In the genomic region with DNA sequence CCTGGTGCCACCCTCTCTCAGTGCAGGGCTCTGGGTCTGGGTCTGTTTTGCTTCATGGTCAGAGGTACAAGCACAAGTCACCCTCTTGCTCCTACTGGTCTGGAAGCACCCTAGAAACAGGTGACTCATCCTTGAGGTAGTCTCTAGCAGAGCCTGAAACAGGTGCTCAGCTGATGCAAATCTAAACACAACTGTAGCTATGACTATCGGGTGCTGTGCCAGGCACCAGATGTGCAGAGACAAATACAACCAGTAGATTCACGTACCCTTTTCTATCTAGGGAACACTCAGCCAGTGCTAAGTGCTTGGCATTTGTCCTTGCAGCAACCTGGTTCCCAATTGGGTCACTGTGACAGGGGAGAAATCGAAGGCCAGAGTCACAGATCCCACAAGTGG, we compare ENCODE assay signal across 10 cellular contexts.
DNase-seq lines count a peak whose midpoint lies in the region; ATAC-seq and TF ChIP-seq lines count a peak whose summit lies in the region.
"Had no signal": no experiment of that assay in that cellular context is flagged by ENCODE, and none has a peak within 500 bp of the region (broad histone marks: within the 10 kb centered on the region; RNA-seq: fewer than 3 reads in every experiment).

No MANE protein-coding gene starts in this region.

- no peaks in the 10 kb centered on the region for H3K36me3 Mint-ChIP-seq in activated naive CD8-positive, alpha-beta T cell treated with anti-CD3 and anti-CD28 coated beads, Interleukin-2, amount 50 U/mL, for 24 hours (ENCODE audit: low read depth)
- no peaks in the 10 kb centered on the region for H3K36me3 Mint-ChIP-seq in activated naive CD8-positive, alpha-beta T cell treated with anti-CD3 and anti-CD28 coated beads for 36 hours
- H3K36me3 Mint-ChIP-seq in stimulated activated effector memory CD8-positive, alpha-beta T cell treated with anti-CD3 and anti-CD28 coated beads, Interleukin-12 subunit alpha, Interleukin-12 subunit beta, amount 100 ng/mL, for 72 hours = no peaks in the 10 kb centered on the region

- no peaks in the 10 kb centered on the region for H3K9me3 Mint-ChIP-seq in activated naive CD8-positive, alpha-beta T cell treated with anti-CD3 and anti-CD28 coated beads, Interleukin-2, amount 50 U/mL, for 24 hours
- no peaks in the 10 kb centered on the region for H3K9me3 Mint-ChIP-seq in activated naive CD8-positive, alpha-beta T cell treated with anti-CD3 and anti-CD28 coated beads for 36 hours
- no peaks in the 10 kb centered on the region for H3K9me3 Mint-ChIP-seq in stimulated activated effector memory CD8-positive, alpha-beta T cell treated with anti-CD3 and anti-CD28 coated beads, Interleukin-12 subunit alpha, Interleukin-12 subunit beta, amount 100 ng/mL, for 72 hours
- H3K9me3 Mint-ChIP-seq: activated T-cell treated with anti-CD3 and anti-CD28 coated beads, Interleukin-2, amount 50 U/mL, for 24 hours had no signal

- H3K9me3 ChIP-seq in thyroid gland (no peaks in the 10 kb centered on the region), ascending aorta (no peaks in the 10 kb centered on the region)

- H3K27ac ChIP-seq in thyroid gland (no peak overlapping the region), ascending aorta (no peak overlapping the region)

- no peak overlapping the region for H3K4me3 Mint-ChIP-seq in activated naive CD8-positive, alpha-beta T cell treated with anti-CD3 and anti-CD28 coated beads, Interleukin-2, amount 50 U/mL, for 24 hours
- H3K4me3 Mint-ChIP-seq in activated naive CD8-positive, alpha-beta T cell treated with anti-CD3 and anti-CD28 coated beads for 36 hours = no peak overlapping the region
- no peak overlapping the region for H3K4me3 Mint-ChIP-seq in stimulated activated effector memory CD8-positive, alpha-beta T cell treated with anti-CD3 and anti-CD28 coated beads, Interleukin-12 subunit alpha, Interleukin-12 subunit beta, amount 100 ng/mL, for 72 hours
- H3K4me3 Mint-ChIP-seq: activated T-cell treated with anti-CD3 and anti-CD28 coated beads, Interleukin-2, amount 50 U/mL, for 24 hours had no signal

- TF ChIP-seq POLR2A in thyroid gland (IDR thresholded peaks at IDR 0.05) = no peak

- H3K27me3 ChIP-seq in thyroid gland = no peaks in the 10 kb centered on the region
- no peaks in the 10 kb centered on the region for H3K27me3 ChIP-seq in ascending aorta

- intact Hi-C loops in thyroid gland (cut with DNase I) (no loop called here), ascending aorta (cut with DNase I) (no loop called here)

- no peak overlapping the region for H3K27ac Mint-ChIP-seq in activated naive CD8-positive, alpha-beta T cell treated with anti-CD3 and anti-CD28 coated beads, Interleukin-2, amount 50 U/mL, for 24 hours
- no peak overlapping the region for H3K27ac Mint-ChIP-seq in activated naive CD8-positive, alpha-beta T cell treated with anti-CD3 and anti-CD28 coated beads for 36 hours
- no peak overlapping the region for H3K27ac Mint-ChIP-seq in stimulated activated effector memory CD8-positive, alpha-beta T cell treated with anti-CD3 and anti-CD28 coated beads, Interleukin-12 subunit alpha, Interleukin-12 subunit beta, amount 100 ng/mL, for 72 hours
- H3K27ac Mint-ChIP-seq: activated T-cell treated with anti-CD3 and anti-CD28 coated beads, Interleukin-2, amount 50 U/mL, for 24 hours had no signal

- H3K36me3 ChIP-seq in thyroid gland (no peaks in the 10 kb centered on the region), ascending aorta (no peaks in the 10 kb centered on the region)

- H3K4me3 ChIP-seq in thyroid gland (replicated peaks in 1 of 3) (no peak overlapping the region), ascending aorta (no peak overlapping the region)

- in situ Hi-C loops in T47D (cut with HindIII; ENCODE audit: low pct_unique_long_range_greater_than_20kb, low sequenced_read_pairs) = no loop called here

- no peak for TF ChIP-seq CTCF in thyroid gland (IDR thresholded peaks at IDR 0.05)
- TF ChIP-seq CTCF in ascending aorta (IDR thresholded peaks at IDR 0.05) = no peak

- H3K4me1 Mint-ChIP-seq in activated naive CD8-positive, alpha-beta T cell treated with anti-CD3 and anti-CD28 coated beads, Interleukin-2, amount 50 U/mL, for 24 hours = no peaks in the 10 kb centered on the region
- H3K4me1 Mint-ChIP-seq in activated naive CD8-positive, alpha-beta T cell treated with anti-CD3 and anti-CD28 coated beads for 36 hours = no peaks in the 10 kb centered on the region
- no peaks in the 10 kb centered on the region for H3K4me1 Mint-ChIP-seq in stimulated activated effector memory CD8-positive, alpha-beta T cell treated with anti-CD3 and anti-CD28 coated beads, Interleukin-12 subunit alpha, Interleukin-12 subunit beta, amount 100 ng/mL, for 72 hours

- H3K4me1 ChIP-seq in thyroid gland (peaks cover 0 to 16% of the 10 kb centered on the region in 2 donors), ascending aorta (no peaks in the 10 kb centered on the region)

- peaks cover 2% of the 10 kb centered on the region for H3K27me3 Mint-ChIP-seq in activated naive CD8-positive, alpha-beta T cell treated with anti-CD3 and anti-CD28 coated beads, Interleukin-2, amount 50 U/mL, for 24 hours
- H3K27me3 Mint-ChIP-seq in activated naive CD8-positive, alpha-beta T cell treated with anti-CD3 and anti-CD28 coated beads for 36 hours = no peaks in the 10 kb centered on the region

- no peak for DNase-seq in activated naive CD8-positive, alpha-beta T cell treated with anti-CD3 and anti-CD28 coated beads, Interleukin-2, amount 50 U/mL, for 24 hours
- DNase-seq in activated naive CD8-positive, alpha-beta T cell treated with anti-CD3 and anti-CD28 coated beads for 36 hours = no peak
- DNase-seq in T47D (ENCODE audit: low read depth in 1 of 2, low spot score in 1 of 2) = peak; percentile 13 to 22
- DNase-seq in thyroid gland = peak; percentile 46 to 67
- DNase-seq in ascending aorta (ENCODE audit: low spot score in 2 of 2) = no peak
- DNase-seq in stimulated activated effector memory CD8-positive, alpha-beta T cell treated with anti-CD3 and anti-CD28 coated beads, Interleukin-12 subunit alpha, Interleukin-12 subunit beta, amount 100 ng/mL, for 72 hours (ENCODE audit: low spot score in 2 of 2) = no peak
- DNase-seq in stimulated activated CD4-positive, alpha-beta T cell treated with anti-CD3 and anti-CD28 coated beads, Interleukin-4, amount 100 ng/mL, for 1 hour = no peak
- DNase-seq: activated T-cell treated with anti-CD3 and anti-CD28 coated beads, Interleukin-2, amount 50 U/mL, for 24 hours; NCI-H510A had no signal

- WGBS in thyroid gland, 2 donors = 53 to 70% methylated on average over 3 of the region's 3 CpGs

- ATAC-seq in activated naive CD8-positive, alpha-beta T cell treated with anti-CD3 and anti-CD28 coated beads, Interleukin-2, amount 50 U/mL, for 24 hours = peak; percentile 21
- peak; percentile 51 for ATAC-seq in HG03045 (IDR thresholded peaks at IDR 0.05; ENCODE audit: unreplicated experiment)
- no peak for ATAC-seq in stimulated activated effector memory CD8-positive, alpha-beta T cell treated with anti-CD3 and anti-CD28 coated beads, Interleukin-12 subunit alpha, Interleukin-12 subunit beta, amount 100 ng/mL, for 72 hours

Comparison
In these comparisons a context has a peak if more than half of its experiments do, and no peak if none do; other contexts are left out.
1. DNase-seq: peak in T47D (2 of 2) and thyroid gland (2 of 2); none in activated naive CD8-positive, alpha-beta T cell treated with anti-CD3 and anti-CD28 coated beads, Interleukin-2, amount 50 U/mL, for 24 hours (single experiment), activated naive CD8-positive, alpha-beta T cell treated with anti-CD3 and anti-CD28 coated beads for 36 hours (single experiment), ascending aorta (0 of 2), stimulated activated effector memory CD8-positive, alpha-beta T cell treated with anti-CD3 and anti-CD28 coated beads, Interleukin-12 subunit alpha, Interleukin-12 subunit beta, amount 100 ng/mL, for 72 hours (0 of 2) and stimulated activated CD4-positive, alpha-beta T cell treated with anti-CD3 and anti-CD28 coated beads, Interleukin-4, amount 100 ng/mL, for 1 hour (single experiment).